19 cellular contexts compared by ENCODE assay signal in genomic region chr17:17502741-17503565, GRCh38. TPM values are rescaled to one million over a fixed set of nuclear protein-coding genes. Genes with fewer than 3 reads are reported as not detected.
A peak's percentile ranks its signal among the peaks of the same experiment; 100 is the strongest.
DNase-seq lines count a peak whose midpoint lies in the region; ATAC-seq, FAIRE-seq and TF ChIP-seq lines count a peak whose summit lies in the region.
"Had no signal": no experiment of that assay in that cellular context is flagged by ENCODE, and none has a peak within 500 bp of the region (broad histone marks: within the 10 kb centered on the region; RNA-seq: fewer than 3 reads in every experiment).

No MANE protein-coding gene starts in this region.

- no peaks in the 10 kb centered on the region for H4K20me1 ChIP-seq in hepatocyte (ENCODE audit: insufficient read depth, poor library complexity, severe bottlenecking)

- no peaks in the 10 kb centered on the region for H3K9me3 Mint-ChIP-seq in nephron progenitor cell
- H3K9me3 Mint-ChIP-seq: CD14-positive monocyte had no signal

- peak; percentile 64 for FAIRE-seq in bronchial epithelial cell (lab: Jason Lieb, UNC)
- FAIRE-seq: A549, GM12891, GM18507, H1 had no signal

- H3K36me3 ChIP-seq in bronchial epithelial cell (ENCODE audit: control insufficient read depth, insufficient read depth, low read length): no peaks in the 10 kb centered on the region
- no peaks in the 10 kb centered on the region for H3K36me3 ChIP-seq in aorta (ENCODE audit: control insufficient read depth in 1 of 2, insufficient read depth in 2 of 2, low read length in 1 of 2)
- H3K36me3 ChIP-seq in hepatocyte (replicated peaks; ENCODE audit: insufficient read depth, low read depth): no peaks in the 10 kb centered on the region
- H3K36me3 ChIP-seq: MG63 had no signal

- H3K4me2 ChIP-seq in hepatocyte: no peak overlapping the region
- H3K4me2 ChIP-seq: A549 had no signal

- peaks cover 10% of the 10 kb centered on the region for H3K27me3 ChIP-seq in bronchial epithelial cell (ENCODE audit: control insufficient read depth, insufficient read depth, low read length)
- H3K27me3 ChIP-seq in aorta (ENCODE audit: control insufficient read depth in 1 of 2, insufficient read depth in 2 of 2, low read length in 1 of 2): no peaks in the 10 kb centered on the region
- H3K27me3 ChIP-seq in hepatocyte: no peaks in the 10 kb centered on the region
- H3K27me3 ChIP-seq: MG63 had no signal

- H3K27me3 Mint-ChIP-seq in nephron progenitor cell (ENCODE audit: low read depth, poor library complexity): peaks cover 27% of the 10 kb centered on the region

- intact Hi-C loops in Right ventricle myocardium inferior (cut with DNase I) (no loop called here), Right ventricle myocardium superior (cut with DNase I) (no loop called here), aorta (cut with DNase I) (no loop called here)

- no peaks in the 10 kb centered on the region for H3K36me3 Mint-ChIP-seq in nephron progenitor cell (ENCODE audit: low read depth)
- H3K36me3 Mint-ChIP-seq: CD14-positive monocyte had no signal

- TF ChIP-seq CTCF in bronchial epithelial cell (IDR thresholded peaks at IDR 0.05; ENCODE audit: insufficient read depth, low read length, severe bottlenecking): no peak
- no peak for TF ChIP-seq CTCF in nephron progenitor cell (IDR thresholded peaks at IDR 0.05)
- TF ChIP-seq CTCF in hepatocyte (IDR thresholded peaks at IDR 0.05; ENCODE audit: poor library complexity): no peak

- DNase-seq in Right ventricle myocardium inferior (ENCODE audit: missing footprints) (peak; percentile 44), Right ventricle myocardium superior (no peak), bronchial epithelial cell (ENCODE audit: low read depth) (no peak), nephron progenitor cell (no peak), aorta (peak; percentile 29 to 58), hepatocyte (ENCODE audit: low spot score) (no peak)
- DNase-seq: DMS 273 treated with DMSO at 0.1 percent for 48 hours, GF-D8, MG63, NCI-H1092, SHP77 had no signal

- no peaks in the 10 kb centered on the region for H3K9me2 ChIP-seq in hepatocyte (replicated peaks; ENCODE audit: insufficient read depth)

- WGBS in aorta, 2 donors: 92 to 93% methylated on average over 21 of the region's 21 CpGs
- 93% methylated on average over 21 of the region's 21 CpGs for WGBS in hepatocyte (ENCODE audit: low lambda C conversion rate, missing lambda C conversion rate)

- no peak overlapping the region for H2AFZ ChIP-seq in hepatocyte

- no peak for ATAC-seq in Right ventricle myocardium inferior
- ATAC-seq in Right ventricle myocardium superior (ENCODE audit: poor library complexity): no peak
- ATAC-seq in aorta (ENCODE audit: low FRiP score): no peak
- no peak for ATAC-seq in GM18517 (IDR thresholded peaks at IDR 0.05; ENCODE audit: unreplicated experiment)
- no peak for ATAC-seq in HG03139 (IDR thresholded peaks at IDR 0.05; ENCODE audit: unreplicated experiment)
- ATAC-seq: A549, Panc1 had no signal

- H3K9me3 ChIP-seq in aorta (ENCODE audit: control insufficient read depth, low read length) (no peaks in the 10 kb centered on the region), hepatocyte (ENCODE audit: low read depth) (no peaks in the 10 kb centered on the region)
- H3K9me3 ChIP-seq: A549, MG63 had no signal

- H3K27ac ChIP-seq in aorta (ENCODE audit: low read depth in 1 of 2, low read length in 2 of 2): no peak overlapping the region
- no peak overlapping the region for H3K27ac ChIP-seq in hepatocyte
- H3K27ac ChIP-seq: A549 had no signal

- H3K79me2 ChIP-seq in hepatocyte: no peaks in the 10 kb centered on the region

- H3K4me1 ChIP-seq in aorta (ENCODE audit: control insufficient read depth in 1 of 2, insufficient read depth in 2 of 2, low read length in 2 of 2) (no peaks in the 10 kb centered on the region), hepatocyte (ENCODE audit: insufficient read depth) (no peaks in the 10 kb centered on the region)
- H3K4me1 ChIP-seq: A549 had no signal

- H3K4me3 ChIP-seq in bronchial epithelial cell (ENCODE audit: low read depth, low read length): no peak overlapping the region
- H3K4me3 ChIP-seq in aorta (ENCODE audit: low read length in 2 of 2): no peak overlapping the region
- H3K4me3 ChIP-seq in hepatocyte: no peak overlapping the region
- H3K4me3 ChIP-seq: A549, MG63 had no signal

- peak overlapping the region; percentile 67 for H3K27ac Mint-ChIP-seq in nephron progenitor cell

- peaks cover 11% of the 10 kb centered on the region for H3K4me1 Mint-ChIP-seq in nephron progenitor cell
- H3K4me1 Mint-ChIP-seq: CD14-positive monocyte had no signal

- no peak overlapping the region for H3K4me3 Mint-ChIP-seq in nephron progenitor cell
- H3K4me3 Mint-ChIP-seq: CD14-positive monocyte had no signal

RNA-seq across cellular contexts. Expression of gene RASD1, which starts 6.8 kb away (rescaled TPM):
- total RNA-seq in Right ventricle myocardium inferior: 45.3 TPM
- 39.8 TPM for total RNA-seq in Right ventricle myocardium superior
- total RNA-seq in bronchial epithelial cell: 0.26 and 0.38 TPM in 2 replicates
- total RNA-seq in aorta: 10 to 100 TPM; 12.0 to 50.1 TPM
- 1 to 10 TPM; 2.9 to 4.6 TPM for polyA plus RNA-seq in aorta
- 23.5 and 24.0 TPM in 2 replicates for total RNA-seq in hepatocyte
- 44.8 and 46.9 TPM in 2 replicates for polyA plus RNA-seq in hepatocyte

RNA-seq across cellular contexts. Expression of gene MED9, which starts 26.2 kb away (rescaled TPM):
- total RNA-seq in Right ventricle myocardium inferior (40.4 TPM), Right ventricle myocardium superior (37.5 TPM), bronchial epithelial cell (7.2 and 8.4 TPM in 2 replicates), aorta (10 to 100 TPM in 1 of 2 donors, 1 to 10 TPM in 1; 7.7 to 11.1 TPM), hepatocyte (17.3 and 19.7 TPM in 2 replicates)
- polyA plus RNA-seq in aorta (1 to 10 TPM; 6.6 to 7.9 TPM), hepatocyte (17.1 and 21.1 TPM in 2 replicates)

Comparison
In these comparisons a context has a peak if more than half of its experiments do, and no peak if none do; other contexts are left out.
1. DNase-seq: peak in Right ventricle myocardium inferior (single experiment) and aorta (2 of 2); none in Right ventricle myocardium superior (single experiment), bronchial epithelial cell (single experiment), nephron progenitor cell (single experiment) and hepatocyte (single experiment).